15 cellular contexts compared by ENCODE assay signal in the genomic region with DNA sequence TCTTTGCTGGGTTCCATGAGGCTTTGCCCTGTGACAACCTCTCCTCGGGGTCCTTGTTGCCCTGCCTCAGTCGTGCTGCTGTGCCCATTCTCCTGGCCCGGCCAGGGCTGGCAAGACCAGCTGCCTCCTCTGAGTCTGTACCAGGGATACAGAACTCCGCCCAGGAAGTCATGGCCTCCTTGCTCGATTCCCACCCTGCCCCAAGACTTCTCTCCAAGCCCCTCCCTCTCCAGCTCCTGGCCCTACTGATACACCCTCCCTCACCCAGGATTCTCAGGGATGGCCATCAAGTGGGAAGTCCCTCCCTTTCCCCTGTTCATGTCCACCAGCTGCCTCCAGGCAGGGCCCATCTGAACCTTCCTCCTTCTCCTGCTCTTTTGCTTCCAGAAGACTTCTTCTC. TPM values are rescaled to one million over a fixed set of nuclear protein-coding genes. Genes with fewer than 3 reads are reported as not detected.
DNase-seq lines count a peak whose midpoint lies in the region; ATAC-seq and TF ChIP-seq lines count a peak whose summit lies in the region.
"Had no signal": no experiment of that assay in that cellular context is flagged by ENCODE, and none has a peak within 500 bp of the region (broad histone marks: within the 10 kb centered on the region; RNA-seq: fewer than 3 reads in every experiment).

No MANE protein-coding gene starts in this region.

- CTCF ChIA-PET in RWPE1 (lab: Yijun Ruan, JAX) = no interaction called here

- peak overlapping the region; percentile 11 for H3K27ac Mint-ChIP-seq in stimulated activated memory B cell treated with anti-CD40 and anti-IgM and Interleukin-4, amounts not matched to agents 10 μg/mL and 1 μg/mL and 100 μg/mL, for 72 hours

- no peaks in the 10 kb centered on the region for H3K9me3 Mint-ChIP-seq in stimulated activated memory B cell treated with anti-CD40 and anti-IgM and Interleukin-4, amounts not matched to agents 10 μg/mL and 1 μg/mL and 100 μg/mL, for 72 hours

- H3K4me1 Mint-ChIP-seq in stimulated activated memory B cell treated with anti-CD40 and anti-IgM and Interleukin-4, amounts not matched to agents 10 μg/mL and 1 μg/mL and 100 μg/mL, for 72 hours = no peaks in the 10 kb centered on the region

- TF ChIP-seq CTCF in RWPE1 (conservative IDR thresholded peaks at IDR 0.05; ENCODE audit: low read depth) = no peak

- H3K4me3 Mint-ChIP-seq in stimulated activated memory B cell treated with anti-CD40 and anti-IgM and Interleukin-4, amounts not matched to agents 10 μg/mL and 1 μg/mL and 100 μg/mL, for 72 hours = no peak overlapping the region

- intact Hi-C loops in Right ventricle myocardium inferior (cut with DNase I) (no loop called here), Right ventricle myocardium superior (cut with DNase I) (no loop called here)

- peak; percentile 16 for DNase-seq in Right ventricle myocardium inferior (ENCODE audit: missing footprints)
- DNase-seq in Right ventricle myocardium superior = no peak
- DNase-seq in RWPE1 (ENCODE audit: low spot score) = no peak
- DNase-seq in iPS-NIHi11 (ENCODE audit: low spot score) = peak; percentile 47
- no peak for DNase-seq in RPMI8226
- no peak for DNase-seq in NCI-H146 (lab: John Stamatoyannopoulos, UW)
- no peak for DNase-seq in NCI-H2081 treated with DMSO at 0.1 percent for 48 hours (lab: John Stamatoyannopoulos, UW)
- DNase-seq: C1 segment of cervical spinal cord, DMS 273 treated with DMSO at 0.1 percent for 48 hours, NCI-H1436 treated with DMSO at 0.1 percent for 48 hours, NCI-H2081, NCI-H524, SIG-M5 had no signal

- H3K27ac ChIP-seq in RWPE1 = peak overlapping the region; percentile 11
- H3K27ac ChIP-seq: A549 had no signal

- ATAC-seq in Right ventricle myocardium inferior (no peak), Right ventricle myocardium superior (ENCODE audit: poor library complexity) (no peak)
- no peak for ATAC-seq in stimulated activated memory B cell treated with anti-CD40 and anti-IgM and Interleukin-4, amounts not matched to agents 10 μg/mL and 1 μg/mL and 100 μg/mL, for 72 hours
- ATAC-seq: A549 had no signal

- POLR2A ChIA-PET in RWPE1 (lab: Yijun Ruan, JAX; ENCODE audit: low non-redundant PET) = no interaction called here

- no peaks in the 10 kb centered on the region for H3K27me3 Mint-ChIP-seq in stimulated activated memory B cell treated with anti-CD40 and anti-IgM and Interleukin-4, amounts not matched to agents 10 μg/mL and 1 μg/mL and 100 μg/mL, for 72 hours

- H3K36me3 Mint-ChIP-seq in stimulated activated memory B cell treated with anti-CD40 and anti-IgM and Interleukin-4, amounts not matched to agents 10 μg/mL and 1 μg/mL and 100 μg/mL, for 72 hours = peaks cover 5% of the 10 kb centered on the region

RNA-seq across cellular contexts. Expression of gene TMEM208, which starts 11.2 kb away (rescaled TPM):
- total RNA-seq in Right ventricle myocardium inferior (12.5 TPM), Right ventricle myocardium superior (11.0 TPM)

RNA-seq across cellular contexts. Expression of gene ELMO3, which starts 16.8 kb away (rescaled TPM):
- total RNA-seq in Right ventricle myocardium inferior (0.89 TPM), Right ventricle myocardium superior (0.54 TPM)

RNA-seq across cellular contexts. Expression of gene E2F4, which starts 23.7 kb away (rescaled TPM):
- 36.9 TPM for total RNA-seq in Right ventricle myocardium inferior
- 34.8 TPM for total RNA-seq in Right ventricle myocardium superior

RNA-seq across cellular contexts. Expression of gene EXOC3L1, which starts 25.8 kb away (rescaled TPM):
- total RNA-seq in Right ventricle myocardium inferior = 4.1 TPM
- total RNA-seq in Right ventricle myocardium superior = 2.3 TPM

RNA-seq across cellular contexts. Expression of gene FHOD1, which starts 31.6 kb away (rescaled TPM):
- 15.3 TPM for total RNA-seq in Right ventricle myocardium inferior
- total RNA-seq in Right ventricle myocardium superior = 13.5 TPM

Comparison
In these comparisons a context has a peak if more than half of its experiments do, and no peak if none do; other contexts are left out.
1. DNase-seq: peak in Right ventricle myocardium inferior (single experiment) and iPS-NIHi11 (single experiment); none in Right ventricle myocardium superior (single experiment), RWPE1 (single experiment), RPMI8226 (single experiment), NCI-H146 (single experiment) and NCI-H2081 treated with DMSO at 0.1 percent for 48 hours (single experiment).